ENCODE assay signal across 17 cellular contexts in genomic region chr6:71402101-71402500, GRCh38.
DNase-seq lines count a peak whose midpoint lies in the region; ATAC-seq, FAIRE-seq and TF ChIP-seq lines count a peak whose summit lies in the region.
"Had no signal": no experiment of that assay in that cellular context is flagged by ENCODE, and none has a peak within 500 bp of the region (broad histone marks: within the 10 kb centered on the region; RNA-seq: fewer than 3 reads in every experiment).

No MANE protein-coding gene starts in this region.

- ATAC-seq in GM12878: peak; percentile 72
- no peak for ATAC-seq in naive thymus-derived CD8-positive, alpha-beta T cell
- ATAC-seq: gastroesophageal sphincter had no signal

- CTCF ChIA-PET in GM12878 (lab: Yijun Ruan, JAX): no interaction called here

- peak overlapping the region; percentile 53 for H3K27ac Mint-ChIP-seq in HFFc6
- peak overlapping the region; percentile 78 for H3K27ac Mint-ChIP-seq in neural progenitor cell
- H3K27ac Mint-ChIP-seq in naive thymus-derived CD8-positive, alpha-beta T cell: no peak overlapping the region
- H3K27ac Mint-ChIP-seq: T-helper 1 cell treated with Interleukin-12 subunit alpha and Interleukin-12 subunit beta and Interleukin-4 antibody, amounts not matched to agents 30 μg/mL and 1 μg/mL, for 36 hours had no signal

- no peak overlapping the region for H3K4me2 ChIP-seq in GM12878 (ENCODE audit: control insufficient read depth, insufficient read depth)
- no peak overlapping the region for H3K4me2 ChIP-seq in neural progenitor cell

- H3K36me3 ChIP-seq in GM12878 (ENCODE audit: control insufficient read depth in 2 of 2, insufficient read depth in 2 of 2, low read length in 1 of 2) (no peaks in the 10 kb centered on the region), neural progenitor cell (no peaks in the 10 kb centered on the region)

- TF ChIP-seq CTCF in HFFc6 (IDR thresholded peaks at IDR 0.05): no peak
- TF ChIP-seq CTCF in GM12878 (IDR thresholded peaks at IDR 0.05 in 2 of 3, conservative IDR thresholded peaks at IDR 0.05 in 1 of 3; ENCODE audit: control insufficient read depth in 2 of 3, extremely low read depth in 1 of 3, insufficient read depth in 1 of 3, low read depth in 3 of 3, low read length in 3 of 3): no peak
- no peak for TF ChIP-seq CTCF in neural progenitor cell (IDR thresholded peaks at IDR 0.05)

- intact Hi-C loops in GM12878 (cut with micrococcal nuclease; ENCODE audit: unreplicated experiment): no loop called here

- H3K9ac ChIP-seq in GM12878 (ENCODE audit: control insufficient read depth, insufficient read depth, low read length): no peak overlapping the region
- no peak overlapping the region for H3K9ac ChIP-seq in neural progenitor cell

- H3K27me3 Mint-ChIP-seq in HFFc6 (ENCODE audit: insufficient read depth): no peaks in the 10 kb centered on the region
- no peaks in the 10 kb centered on the region for H3K27me3 Mint-ChIP-seq in neural progenitor cell (ENCODE audit: insufficient read depth, low read depth)
- H3K27me3 Mint-ChIP-seq in naive thymus-derived CD8-positive, alpha-beta T cell: peaks cover 5 to 28% (median 10%) of the 10 kb centered on the region in 5 donors

- H3K79me2 ChIP-seq in GM12878 (ENCODE audit: control insufficient read depth, insufficient read depth, low read length) (no peaks in the 10 kb centered on the region), neural progenitor cell (ENCODE audit: low read depth) (no peaks in the 10 kb centered on the region)

- SMC1A ChIA-PET in GM12878 (lab: Charles Lee; ENCODE audit: uncharacterized antibody, unreplicated experiment): no interaction called here

- no peak overlapping the region for H3K4me3 ChIP-seq in GM12878
- no peak overlapping the region for H3K4me3 ChIP-seq in neural progenitor cell
- H3K4me3 ChIP-seq: gastroesophageal sphincter had no signal

- in situ Hi-C loops in Caki2 (cut with HindIII; ENCODE audit: low pct_unique_long_range_greater_than_20kb, low sequenced_read_pairs) (no loop called here), GM12878 (cut with MboI) (no loop called here)

- no TSS peak for BruUV-seq in GM12878 (replicated peaks; lab: Mats Ljungman, UMichigan)

- no peak overlapping the region for H3K27ac ChIP-seq in GM12878 (ENCODE audit: control insufficient read depth, insufficient read depth)
- H3K27ac ChIP-seq in neural progenitor cell: no peak overlapping the region

- TF ChIP-seq RAD21 in GM12878 (IDR thresholded peaks at IDR 0.05; ENCODE audit: insufficient read depth, low read depth, low read length): no peak

- POLR2A ChIA-PET in GM12878 (lab: Charles Lee): no interaction called here
- POLR2A ChIA-PET in naive thymus-derived CD8-positive, alpha-beta T cell (lab: Charles Lee): no interaction called here

- FAIRE-seq in GM12878 (lab: Jason Lieb, UNC): no peak
- FAIRE-seq: D721Med had no signal

- RAD21 ChIA-PET in GM12878 (lab: Charles Lee; ENCODE audit: unreplicated experiment): no interaction called here

- H2AFZ ChIP-seq in GM12878 (ENCODE audit: control insufficient read depth, low read depth, low read length): no peak overlapping the region
- H2AFZ ChIP-seq in neural progenitor cell (replicated peaks): no peak overlapping the region

- H3F3A ChIP-seq in neural progenitor cell (ENCODE audit: low read depth): no peaks in the 10 kb centered on the region

- H3K4me1 Mint-ChIP-seq in HFFc6 (ENCODE audit: low read depth) (peaks cover 87% of the 10 kb centered on the region), neural progenitor cell (peaks cover 48% of the 10 kb centered on the region)
- no peaks in the 10 kb centered on the region for H3K4me1 Mint-ChIP-seq in naive thymus-derived CD8-positive, alpha-beta T cell

- H3K27me3 ChIP-seq in GM12878 (replicated peaks in 1 of 2; ENCODE audit: control insufficient read depth in 2 of 2, insufficient read depth in 2 of 2, low read length in 1 of 2): no peaks in the 10 kb centered on the region
- no peaks in the 10 kb centered on the region for H3K27me3 ChIP-seq in neural progenitor cell
- H3K27me3 ChIP-seq: gastroesophageal sphincter had no signal

- H3K9me3 Mint-ChIP-seq in HFFc6: no peaks in the 10 kb centered on the region
- H3K9me3 Mint-ChIP-seq in neural progenitor cell: no peaks in the 10 kb centered on the region
- no peaks in the 10 kb centered on the region for H3K9me3 Mint-ChIP-seq in naive thymus-derived CD8-positive, alpha-beta T cell
- H3K9me3 Mint-ChIP-seq: T-helper 1 cell treated with Interleukin-12 subunit alpha and Interleukin-12 subunit beta and Interleukin-4 antibody, amounts not matched to agents 30 μg/mL and 1 μg/mL, for 36 hours had no signal

- H3K4me3 Mint-ChIP-seq in HFFc6 (peak overlapping the region; percentile 36), neural progenitor cell (no peak overlapping the region)
- no peak overlapping the region for H3K4me3 Mint-ChIP-seq in naive thymus-derived CD8-positive, alpha-beta T cell
- H3K4me3 Mint-ChIP-seq: T-helper 1 cell treated with Interleukin-12 subunit alpha and Interleukin-12 subunit beta and Interleukin-4 antibody, amounts not matched to agents 30 μg/mL and 1 μg/mL, for 36 hours had no signal

- peaks cover 37% of the 10 kb centered on the region for H3K36me3 Mint-ChIP-seq in HFFc6 (ENCODE audit: low read depth)
- peaks cover 23% of the 10 kb centered on the region for H3K36me3 Mint-ChIP-seq in neural progenitor cell
- H3K36me3 Mint-ChIP-seq in naive thymus-derived CD8-positive, alpha-beta T cell: no peaks in the 10 kb centered on the region

- no peaks in the 10 kb centered on the region for H3K4me1 ChIP-seq in GM12878 (ENCODE audit: control insufficient read depth, insufficient read depth, low read length)
- H3K4me1 ChIP-seq in neural progenitor cell: peaks cover 23% of the 10 kb centered on the region

- H4K20me1 ChIP-seq in GM12878 (ENCODE audit: control insufficient read depth, insufficient read depth) (no peaks in the 10 kb centered on the region), neural progenitor cell (ENCODE audit: low read depth) (no peaks in the 10 kb centered on the region)

- WGBS in GM12878 (ENCODE audit: insufficient coverage, insufficient replicate concordance, low lambda C conversion rate, missing lambda C conversion rate): 2% methylated on average over 3 of the region's 3 CpGs

- peak; percentile 67 for DNase-seq in Caki2 (ENCODE audit: low read depth)
- no peak for DNase-seq in HFFc6
- DNase-seq in GM12878 (ENCODE audit: low read depth, low spot score): no peak
- no peak for DNase-seq in neural progenitor cell (ENCODE audit: low spot score)
- no peak for DNase-seq in inferior parietal cortex (ENCODE audit: extremely low spot score)
- no peak for DNase-seq in NCI-H526 treated with DMSO at 0.1 percent for 48 hours (lab: John Stamatoyannopoulos, UW)
- no peak for DNase-seq in stimulated activated naive CD4-positive, alpha-beta T cell treated with Interleukin-2 at 50 U/mL for 16 hours (lab: John Stamatoyannopoulos, UW)
- DNase-seq in naive thymus-derived CD8-positive, alpha-beta T cell: no peak
- DNase-seq: activated effector memory CD4-positive, alpha-beta T cell treated with Interleukin-2 at 50 U/mL for 16 hours; amniotic stem cell; NCI-H1048; NCI-H82; stimulated activated CD4-positive, alpha-beta T cell treated with anti-CD3 and anti-CD28 coated beads, Interleukin-4, amount 100 ng/mL, for 4 hours; trophoblast cell had no signal

- no peak for TF ChIP-seq EP300 in GM12878 (IDR thresholded peaks at IDR 0.05; ENCODE audit: borderline replicate concordance in 1 of 2, control insufficient read depth in 1 of 2, low read depth in 2 of 2, low read length in 2 of 2)

- H3K9me3 ChIP-seq in GM12878 (replicated peaks; ENCODE audit: control insufficient read depth, insufficient read depth, low read length) (no peaks in the 10 kb centered on the region), neural progenitor cell (ENCODE audit: low read depth) (no peaks in the 10 kb centered on the region)
- H3K9me3 ChIP-seq: gastroesophageal sphincter had no signal

- no peak for TF ChIP-seq POLR2A in GM12878 (IDR thresholded peaks at IDR 0.05; ENCODE audit: low read depth, low read length)

TF ChIP-seq in GM12878, 131 proteins besides CTCF, POLR2A, EP300 and RAD21 (continues in another document):
- TF ChIP-seq NFIC (IDR thresholded peaks at IDR 0.05; ENCODE audit: low read depth, low read length) (no peak), HDGF (IDR thresholded peaks at IDR 0.05) (no peak), ATF2 (IDR thresholded peaks at IDR 0.05; ENCODE audit: low read length) (no peak), REST (IDR thresholded peaks at IDR 0.05; ENCODE audit: low read depth, low read length) (no peak)

Comparison
In these comparisons a context has a peak if more than half of its experiments do, and no peak if none do; other contexts are left out.
1. H3K27ac Mint-ChIP-seq: peak in HFFc6 (single experiment) and neural progenitor cell (single experiment); none in naive thymus-derived CD8-positive, alpha-beta T cell (0 of 10).